23 cellular contexts compared by ENCODE assay signal in the genomic region with DNA sequence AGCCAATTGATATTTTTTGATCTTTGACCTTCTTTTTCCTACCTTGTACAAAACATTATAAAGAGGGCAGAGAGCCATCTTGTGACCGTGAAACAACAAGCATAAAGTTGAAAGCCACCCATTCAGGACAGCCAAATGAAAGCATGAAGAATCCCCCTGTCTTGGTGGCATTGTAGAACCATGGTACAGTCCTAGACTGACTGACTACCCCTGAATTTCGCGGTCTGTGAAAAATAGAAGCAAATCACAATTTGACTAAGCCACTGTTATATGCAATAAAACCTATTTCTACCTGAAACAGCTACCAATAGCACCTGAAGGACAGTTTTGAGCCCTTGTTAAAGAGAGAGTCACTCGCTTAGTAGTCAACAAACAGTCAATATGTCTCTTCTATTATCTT.
A peak's percentile ranks its signal among the peaks of the same experiment; 100 is the strongest.
DNase-seq lines count a peak whose midpoint lies in the region; ATAC-seq lines count a peak whose summit lies in the region.
"Had no signal": no experiment of that assay in that cellular context is flagged by ENCODE, and none has a peak within 500 bp of the region (broad histone marks: within the 10 kb centered on the region; RNA-seq: fewer than 3 reads in every experiment).

No MANE protein-coding gene starts in this region.

- CTCF ChIA-PET in naive thymus-derived CD4-positive, alpha-beta T cell (lab: Charles Lee) = no interaction called here

- no peaks in the 10 kb centered on the region for H3K9me3 ChIP-seq in CD4-positive, CD25-positive, alpha-beta regulatory T cell (ENCODE audit: control insufficient read depth in 2 of 2, low read length in 2 of 2)
- H3K9me3 ChIP-seq in T-helper 17 cell (ENCODE audit: control insufficient read depth, low read length, poor library complexity, severe bottlenecking) = no peaks in the 10 kb centered on the region
- no peaks in the 10 kb centered on the region for H3K9me3 ChIP-seq in naive thymus-derived CD4-positive, alpha-beta T cell (ENCODE audit: control insufficient read depth in 2 of 3, low read length in 3 of 3)
- H3K9me3 ChIP-seq: MG63 had no signal

- intact Hi-C loops in naive thymus-derived CD4-positive, alpha-beta T cell (cut with micrococcal nuclease) = loop anchor here in 1 of 2 donors (5.0 kb wide), 1 partner anchor 66 kb away; no protein-coding TSS in a partner anchor

- no peaks in the 10 kb centered on the region for H3K36me3 ChIP-seq in CD4-positive, CD25-positive, alpha-beta regulatory T cell (ENCODE audit: control insufficient read depth, insufficient read depth, low read length)
- H3K36me3 ChIP-seq in naive thymus-derived CD4-positive, alpha-beta T cell (ENCODE audit: control insufficient read depth in 2 of 3, insufficient read depth in 3 of 3, low read length in 3 of 3) = no peaks in the 10 kb centered on the region
- H3K36me3 ChIP-seq: MG63 had no signal

- H3K9me3 Mint-ChIP-seq in activated T-cell treated with anti-CD3 and anti-CD28 coated beads, Interleukin-2, amount 50 U/mL, for 24 hours = peaks cover 10% of the 10 kb centered on the region
- H3K9me3 Mint-ChIP-seq in CD4-positive, CD25-positive, alpha-beta regulatory T cell = peaks cover 0 to 3% (median 0%) of the 10 kb centered on the region in 7 donors
- peaks cover 0 to 6% (median 0%) of the 10 kb centered on the region in 11 donors for H3K9me3 Mint-ChIP-seq in naive thymus-derived CD4-positive, alpha-beta T cell
- H3K9me3 Mint-ChIP-seq: CD8-positive, alpha-beta memory T cell had no signal

- ATAC-seq in CD4-positive, CD25-positive, alpha-beta regulatory T cell (ENCODE audit: low read depth in 2 of 2) = no peak
- ATAC-seq in T-helper 17 cell = no peak
- no peak for ATAC-seq in naive thymus-derived CD4-positive, alpha-beta T cell
- ATAC-seq: HepG2, K562 had no signal

- peaks cover 33% of the 10 kb centered on the region for H3K27me3 Mint-ChIP-seq in activated T-cell treated with anti-CD3 and anti-CD28 coated beads, Interleukin-2, amount 50 U/mL, for 24 hours
- H3K27me3 Mint-ChIP-seq in CD4-positive, CD25-positive, alpha-beta regulatory T cell = no peaks in the 10 kb centered on the region
- no peaks in the 10 kb centered on the region for H3K27me3 Mint-ChIP-seq in T-helper 17 cell
- H3K27me3 Mint-ChIP-seq in naive thymus-derived CD4-positive, alpha-beta T cell = no peaks in the 10 kb centered on the region

- H3K4me3 Mint-ChIP-seq in activated T-cell treated with anti-CD3 and anti-CD28 coated beads, Interleukin-2, amount 50 U/mL, for 24 hours = no peak overlapping the region
- peak overlapping the region in 2 of 4 donors; percentile 22 to 78 for H3K4me3 Mint-ChIP-seq in CD4-positive, CD25-positive, alpha-beta regulatory T cell
- H3K4me3 Mint-ChIP-seq in T-helper 17 cell = no peak overlapping the region
- H3K4me3 Mint-ChIP-seq in naive thymus-derived CD4-positive, alpha-beta T cell = peak overlapping the region in 1 of 10 donors; percentile 65
- H3K4me3 Mint-ChIP-seq: CD8-positive, alpha-beta memory T cell had no signal

- peaks cover 71% of the 10 kb centered on the region for H3K4me1 Mint-ChIP-seq in activated T-cell treated with anti-CD3 and anti-CD28 coated beads, Interleukin-2, amount 50 U/mL, for 24 hours (ENCODE audit: low read depth)
- H3K4me1 Mint-ChIP-seq in CD4-positive, CD25-positive, alpha-beta regulatory T cell = peaks cover 21 to 74% (median 54%) of the 10 kb centered on the region in 4 donors
- peaks cover 20% of the 10 kb centered on the region for H3K4me1 Mint-ChIP-seq in T-helper 17 cell
- peaks cover 16 to 69% (median 57%) of the 10 kb centered on the region in 7 donors for H3K4me1 Mint-ChIP-seq in naive thymus-derived CD4-positive, alpha-beta T cell

- H3K27ac ChIP-seq in CD4-positive, CD25-positive, alpha-beta regulatory T cell (ENCODE audit: insufficient read depth, low read length, poor library complexity, severe bottlenecking) = peak overlapping the region; percentile 55
- H3K27ac ChIP-seq in naive thymus-derived CD4-positive, alpha-beta T cell (ENCODE audit: low read depth, low read length) = no peak overlapping the region
- H3K27ac ChIP-seq: HL-60, RWPE1 had no signal

- H3K27ac Mint-ChIP-seq in activated T-cell treated with anti-CD3 and anti-CD28 coated beads, Interleukin-2, amount 50 U/mL, for 24 hours = peak overlapping the region; percentile 61
- H3K27ac Mint-ChIP-seq in CD4-positive, CD25-positive, alpha-beta regulatory T cell = peak overlapping the region; percentile 74 to 99 (median 84)
- H3K27ac Mint-ChIP-seq in T-helper 17 cell = peak overlapping the region; percentile 24
- H3K27ac Mint-ChIP-seq in naive thymus-derived CD4-positive, alpha-beta T cell = peak overlapping the region in 6 of 9 donors; percentile 9 to 92 (median 56)
- H3K27ac Mint-ChIP-seq: CD8-positive, alpha-beta memory T cell had no signal

- H3K36me3 Mint-ChIP-seq in activated T-cell treated with anti-CD3 and anti-CD28 coated beads, Interleukin-2, amount 50 U/mL, for 24 hours (ENCODE audit: low read depth) = peaks cover 19% of the 10 kb centered on the region
- no peaks in the 10 kb centered on the region for H3K36me3 Mint-ChIP-seq in CD4-positive, CD25-positive, alpha-beta regulatory T cell
- H3K36me3 Mint-ChIP-seq in T-helper 17 cell (ENCODE audit: low read depth) = no peaks in the 10 kb centered on the region
- peaks cover 0 to 14% (median 0%) of the 10 kb centered on the region in 5 donors for H3K36me3 Mint-ChIP-seq in naive thymus-derived CD4-positive, alpha-beta T cell
- H3K36me3 Mint-ChIP-seq: CD8-positive, alpha-beta memory T cell had no signal

- H3K27me3 ChIP-seq in CD4-positive, CD25-positive, alpha-beta regulatory T cell (ENCODE audit: control insufficient read depth, insufficient read depth, low read length) = no peaks in the 10 kb centered on the region
- H3K27me3 ChIP-seq in naive thymus-derived CD4-positive, alpha-beta T cell (ENCODE audit: control insufficient read depth in 2 of 2, insufficient read depth in 2 of 2, low read length in 2 of 2) = no peaks in the 10 kb centered on the region
- H3K27me3 ChIP-seq: MG63 had no signal

- peak overlapping the region; percentile 37 for H3K4me3 ChIP-seq in CD4-positive, CD25-positive, alpha-beta regulatory T cell (ENCODE audit: low read depth, low read length)
- H3K4me3 ChIP-seq in naive thymus-derived CD4-positive, alpha-beta T cell (ENCODE audit: low read length) = no peak overlapping the region
- H3K4me3 ChIP-seq: K562, MG63 had no signal

- H3K4me1 ChIP-seq in CD4-positive, CD25-positive, alpha-beta regulatory T cell (ENCODE audit: control insufficient read depth, insufficient read depth, low read length, poor library complexity, severe bottlenecking) = peaks cover 34% of the 10 kb centered on the region
- H3K4me1 ChIP-seq in naive thymus-derived CD4-positive, alpha-beta T cell (ENCODE audit: control insufficient read depth in 2 of 2, insufficient read depth in 2 of 2, low read length in 2 of 2) = peaks cover 0 to 13% of the 10 kb centered on the region in 2 donors

- POLR2A ChIA-PET in naive thymus-derived CD4-positive, alpha-beta T cell (lab: Charles Lee) = interaction anchor here (1.6 to 1.9 kb wide), 2 partner anchors 9 to 19 kb away, joined by 7 to 10 read pairs; no protein-coding TSS in a partner anchor

- no peak for DNase-seq in activated T-cell treated with anti-CD3 and anti-CD28 coated beads, Interleukin-2, amount 50 U/mL, for 24 hours
- no peak for DNase-seq in activated T-cell treated with anti-CD3 and anti-CD28 coated beads for 4 hours
- DNase-seq in CD4-positive, CD25-positive, alpha-beta regulatory T cell = peak in 1 of 3 donors; percentile 48
- DNase-seq in T-helper 17 cell = no peak
- no peak for DNase-seq in naive thymus-derived CD4-positive, alpha-beta T cell
- DNase-seq in NCI-H748 (lab: John Stamatoyannopoulos, UW; ENCODE audit: unreplicated experiment) = no peak
- DNase-seq in NCI-H2081 (lab: John Stamatoyannopoulos, UW) = no peak
- DNase-seq: Calu3; CD8-positive, alpha-beta memory T cell; EL; GF-D8; GOT3; HCEC 1CT; MG63; NCI-H1417; NCI-H1694 treated with DMSO at 0.1 percent for 48 hours; NCI-H774; NK-92 treated with Interleukin-12 subunit alpha and Interleukin-12 subunit beta, amount 100 ng/mL, for 24 hours; SHP77 treated with DMSO at 0.1 percent for 48 hours had no signal

Comparison
In these comparisons a context has a peak if more than half of its experiments do, and no peak if none do; other contexts are left out.
1. H3K27ac Mint-ChIP-seq: peak in every context shown above with its lines; median percentile 84 in CD4-positive, CD25-positive, alpha-beta regulatory T cell; 61 in activated T-cell treated with anti-CD3 and anti-CD28 coated beads, Interleukin-2, amount 50 U/mL, for 24 hours; 56 in naive thymus-derived CD4-positive, alpha-beta T cell; 24 in T-helper 17 cell.